In genomic region chr7:16498122-16498521, GRCh38 we compare ENCODE assay signal across 36 cellular contexts. TPM values are rescaled to one million over a fixed set of nuclear protein-coding genes. Genes with fewer than 3 reads are reported as not detected.
"Had no signal": no experiment of that assay in that cellular context is flagged by ENCODE, and none has a peak within 500 bp of the region (broad histone marks: within the 10 kb centered on the region; RNA-seq: fewer than 3 reads in every experiment).

No MANE protein-coding gene starts in this region.

- H3K27ac Mint-ChIP-seq: activated CD4-positive, alpha-beta memory T cell treated with anti-CD3 and anti-CD28 coated beads, Interleukin-2, amount 10 ng/mL, durations not matched to agents 7 days and 5 days; activated CD8-positive, alpha-beta memory T cell treated with anti-CD3 and anti-CD28 coated beads, Interleukin-2, amount 10 ng/mL, durations not matched to agents 7 days and 5 days; activated naive CD4-positive, alpha-beta T cell treated with anti-CD3 and anti-CD28 coated beads, Interleukin-2, amount 10 ng/mL, durations not matched to agents 7 days and 5 days; activated naive CD8-positive, alpha-beta T cell; activated naive CD8-positive, alpha-beta T cell treated with anti-CD3 and anti-CD28 coated beads, Interleukin-2, amount 50 U/mL, for 24 hours; IgD-negative memory B cell; T-helper 1 cell treated with Interleukin-12 subunit alpha and Interleukin-12 subunit beta and Interleukin-4 antibody, amounts not matched to agents 30 μg/mL and 1 μg/mL, for 36 hours; T-helper 2 cell treated with Interferon-gamma antibody and Interleukin-4, amounts not matched to agents 5 μg/mL and 100 μg/mL, for 36 hours; WTC11 had no signal

- H3K9ac ChIP-seq: SK-N-SH had no signal

- H3K27me3 ChIP-seq: MG63, SJCRH30 had no signal

- H3K27ac ChIP-seq: SJCRH30 had no signal

- H3K36me3 Mint-ChIP-seq: activated CD8-positive, alpha-beta memory T cell treated with anti-CD3 and anti-CD28 coated beads, Interleukin-2, amount 10 ng/mL, durations not matched to agents 7 days and 5 days; activated naive CD4-positive, alpha-beta T cell treated with anti-CD3 and anti-CD28 coated beads, Interleukin-2, amount 10 ng/mL, durations not matched to agents 7 days and 5 days; activated naive CD8-positive, alpha-beta T cell; brain; IgD-negative memory B cell; WTC11 had no signal

- H3K9me3 ChIP-seq: MG63, SK-N-SH had no signal

- H3K4me3 ChIP-seq: MG63, SJCRH30 had no signal

- FAIRE-seq: TTC549 had no signal

- ATAC-seq: activated CD4-positive, CD25-positive, alpha-beta regulatory T cell treated with anti-CD3 and anti-CD28 coated beads, Interleukin-2, amount 50 U/mL, for 24 hours; activated CD8-positive, alpha-beta memory T cell treated with anti-CD3 and anti-CD28 coated beads, Interleukin-2, amount 10 ng/mL, durations not matched to agents 7 days and 5 days; activated naive CD8-positive, alpha-beta T cell treated with anti-CD3 and anti-CD28 coated beads, Interleukin-2, amount 50 U/mL, for 24 hours; Panc1; WTC11 had no signal

- H3K27me3 Mint-ChIP-seq: activated CD8-positive, alpha-beta memory T cell treated with anti-CD3 and anti-CD28 coated beads, Interleukin-2, amount 10 ng/mL, durations not matched to agents 7 days and 5 days; brain had no signal

- DNase-seq: activated CD4-positive, alpha-beta memory T cell treated with anti-CD3 and anti-CD28 coated beads, Interleukin-2, amount 10 ng/mL, durations not matched to agents 7 days and 5 days; activated CD4-positive, alpha-beta T cell treated with anti-CD3 and anti-CD28 coated beads for 4 hours; activated CD8-positive, alpha-beta memory T cell treated with anti-CD3 and anti-CD28 coated beads for 24 hours; activated CD8-positive, alpha-beta memory T cell treated with anti-CD3 and anti-CD28 coated beads, Interleukin-2, amount 10 ng/mL, durations not matched to agents 7 days and 5 days; activated CD8-positive, alpha-beta memory T cell treated with anti-CD3 and anti-CD28 coated beads, Interleukin-2, amount 50 U/mL, for 48 hours; activated effector memory CD4-positive, alpha-beta T cell treated with Interleukin-2 at 50 U/mL for 16 hours; activated naive CD4-positive, alpha-beta T cell treated with anti-CD3 and anti-CD28 coated beads, Interleukin-2, amount 10 ng/mL, durations not matched to agents 7 days and 5 days; activated naive CD8-positive, alpha-beta T cell treated with anti-CD3 and anti-CD28 coated beads, Interleukin-2, amount 50 U/mL, for 24 hours; activated T-cell treated with anti-CD3 and anti-CD28 coated beads, Interleukin-2, amount 50 U/mL, for 48 hours; anterior cingulate cortex; Kasumi-1; KG1; MG63; NCI-H1048; NCI-H1105 treated with DMSO at 0.1 percent for 48 hours; NCI-H1436; NCI-H1694 treated with DMSO at 0.1 percent for 48 hours; NCI-H2029; NCI-H2107; NCI-H226; NCI-H524 treated with DMSO at 0.1 percent for 48 hours; SHP77; SK-N-SH had no signal

- H3K4me3 Mint-ChIP-seq: activated CD4-positive, alpha-beta memory T cell treated with anti-CD3 and anti-CD28 coated beads, Interleukin-2, amount 10 ng/mL, durations not matched to agents 7 days and 5 days; activated CD8-positive, alpha-beta memory T cell treated with anti-CD3 and anti-CD28 coated beads, Interleukin-2, amount 10 ng/mL, durations not matched to agents 7 days and 5 days; activated naive CD4-positive, alpha-beta T cell treated with anti-CD3 and anti-CD28 coated beads, Interleukin-2, amount 10 ng/mL, durations not matched to agents 7 days and 5 days; activated naive CD8-positive, alpha-beta T cell; activated naive CD8-positive, alpha-beta T cell treated with anti-CD3 and anti-CD28 coated beads, Interleukin-2, amount 50 U/mL, for 24 hours; brain; central memory CD8-positive, alpha-beta T cell; IgD-negative memory B cell; T-helper 1 cell treated with Interleukin-12 subunit alpha and Interleukin-12 subunit beta and Interleukin-4 antibody, amounts not matched to agents 30 μg/mL and 1 μg/mL, for 36 hours; T-helper 2 cell treated with Interferon-gamma antibody and Interleukin-4, amounts not matched to agents 5 μg/mL and 100 μg/mL, for 36 hours; WTC11 had no signal

- H3K4me2 ChIP-seq: SK-N-SH had no signal

- H3K4me1 Mint-ChIP-seq: activated naive CD4-positive, alpha-beta T cell treated with anti-CD3 and anti-CD28 coated beads, Interleukin-2, amount 10 ng/mL, durations not matched to agents 7 days and 5 days; activated naive CD8-positive, alpha-beta T cell treated with anti-CD3 and anti-CD28 coated beads, Interleukin-2, amount 50 U/mL, for 24 hours; brain; central memory CD8-positive, alpha-beta T cell; IgD-negative memory B cell; WTC11 had no signal

- H3K36me3 ChIP-seq: MG63, SJCRH30 had no signal

- H3K9me3 Mint-ChIP-seq: activated CD4-positive, alpha-beta memory T cell treated with anti-CD3 and anti-CD28 coated beads, Interleukin-2, amount 10 ng/mL, durations not matched to agents 7 days and 5 days; activated naive CD4-positive, alpha-beta T cell treated with anti-CD3 and anti-CD28 coated beads, Interleukin-2, amount 10 ng/mL, durations not matched to agents 7 days and 5 days; activated naive CD8-positive, alpha-beta T cell treated with anti-CD3 and anti-CD28 coated beads, Interleukin-2, amount 50 U/mL, for 24 hours; central memory CD8-positive, alpha-beta T cell; T-helper 1 cell treated with Interleukin-12 subunit alpha and Interleukin-12 subunit beta and Interleukin-4 antibody, amounts not matched to agents 30 μg/mL and 1 μg/mL, for 36 hours; T-helper 2 cell treated with Interferon-gamma antibody and Interleukin-4, amounts not matched to agents 5 μg/mL and 100 μg/mL, for 36 hours; WTC11 had no signal

RNA-seq across cellular contexts. Expression of gene LRRC72, which starts 28.5 kb away (rescaled TPM):
- total RNA-seq: activated CD4-positive, alpha-beta memory T cell treated with anti-CD3 and anti-CD28 coated beads, Interleukin-2, amount 10 ng/mL, durations not matched to agents 7 days and 5 days; activated CD8-positive, alpha-beta memory T cell treated with anti-CD3 and anti-CD28 coated beads, Interleukin-2, amount 10 ng/mL, durations not matched to agents 7 days and 5 days; NCI-H460; RPMI7951; SJCRH30; WTC11 had no signal
- polyA plus RNA-seq: IgD-negative memory B cell, SK-N-SH had no signal

RNA-seq across cellular contexts. Expression of gene SOSTDC1, which starts 32.6 kb away (rescaled TPM):
- total RNA-seq: activated CD4-positive, alpha-beta memory T cell treated with anti-CD3 and anti-CD28 coated beads, Interleukin-2, amount 10 ng/mL, durations not matched to agents 7 days and 5 days; activated CD8-positive, alpha-beta memory T cell treated with anti-CD3 and anti-CD28 coated beads, Interleukin-2, amount 10 ng/mL, durations not matched to agents 7 days and 5 days had no signal
- polyA plus RNA-seq: IgD-negative memory B cell had no signal
